Comparison of ENCODE assay signal across 8 cellular contexts in the genomic region with DNA sequence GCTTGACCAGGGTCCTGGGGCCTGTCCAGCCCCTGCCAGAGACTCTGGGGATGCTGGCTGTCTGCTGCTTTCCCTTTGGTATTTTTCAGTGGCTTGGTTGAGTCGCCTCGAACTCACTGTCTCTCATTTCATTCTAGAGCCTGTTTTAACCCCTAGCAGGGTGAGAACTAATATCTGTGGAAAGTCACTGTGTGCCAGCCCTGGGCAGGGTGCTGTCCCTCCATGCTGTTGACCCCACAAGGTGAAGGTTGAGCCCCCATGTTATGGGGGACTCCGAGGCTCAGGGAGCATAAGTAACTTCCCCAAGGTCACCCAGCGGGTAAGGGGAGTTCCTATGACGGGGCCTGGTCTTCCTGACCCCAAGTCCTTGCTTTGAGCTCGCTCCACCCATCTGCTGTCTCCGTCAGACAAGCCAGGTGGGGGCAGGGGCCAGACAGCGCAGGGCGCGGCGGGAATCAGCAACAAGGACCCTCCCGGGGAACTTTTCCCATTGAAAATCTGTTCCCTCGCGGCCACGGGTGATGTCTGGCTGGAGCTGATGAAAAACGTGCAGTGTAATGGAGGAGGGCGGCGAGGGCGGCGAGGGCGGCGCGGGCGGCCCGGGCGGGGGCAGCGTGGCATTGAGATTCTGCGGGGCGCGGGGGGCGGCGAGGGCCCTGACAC. TPM values are rescaled to one million over a fixed set of nuclear protein-coding genes. Genes with fewer than 3 reads are reported as not detected.
DNase-seq lines count a peak whose midpoint lies in the region; ATAC-seq, FAIRE-seq and TF ChIP-seq lines count a peak whose summit lies in the region.

No MANE protein-coding gene starts in this region.

- peaks cover 53% of the 10 kb centered on the region for H3K27me3 Mint-ChIP-seq in activated naive CD8-positive, alpha-beta T cell treated with anti-CD3 and anti-CD28 coated beads for 36 hours

- peaks cover 16% of the 10 kb centered on the region for H3K4me1 Mint-ChIP-seq in activated naive CD8-positive, alpha-beta T cell treated with anti-CD3 and anti-CD28 coated beads for 36 hours

- FAIRE-seq in keratinocyte (lab: Jason Lieb, UNC), result no peak

- peak overlapping the region; percentile 33; the same call in 1 of the 2 replicates for H3K27ac ChIP-seq in DND-41 (ENCODE audit: low read length)
- H3K27ac ChIP-seq in keratinocyte (ENCODE audit: control insufficient read depth, insufficient read depth, low read length), result no peak overlapping the region
- no peak overlapping the region for H3K27ac ChIP-seq in thymus (ENCODE audit: low read depth)

- ATAC-seq in DND-41 (ENCODE audit: insufficient read depth, low read depth) (peak; percentile 51), HG03378 (IDR thresholded peaks at IDR 0.05; ENCODE audit: unreplicated experiment) (no peak), GM18907 (IDR thresholded peaks at IDR 0.05; ENCODE audit: unreplicated experiment) (no peak), GM18498 (IDR thresholded peaks at IDR 0.05; ENCODE audit: unreplicated experiment) (no peak)

- peaks cover 29% of the 10 kb centered on the region for H3K4me1 ChIP-seq in DND-41 (ENCODE audit: insufficient read depth, low read length)
- H3K4me1 ChIP-seq in keratinocyte (ENCODE audit: control insufficient read depth, extremely low read depth, insufficient read depth, low read length), result peaks cover 21% of the 10 kb centered on the region
- peaks cover 21% of the 10 kb centered on the region for H3K4me1 ChIP-seq in thymus (ENCODE audit: control insufficient read depth, insufficient read depth, low read length)

- peak overlapping the region; percentile 91 for H3K4me3 Mint-ChIP-seq in activated naive CD8-positive, alpha-beta T cell treated with anti-CD3 and anti-CD28 coated beads for 36 hours

- H3K9me3 ChIP-seq in DND-41 (ENCODE audit: insufficient read depth, low read length, severe bottlenecking) (no peaks in the 10 kb centered on the region), keratinocyte (ENCODE audit: control insufficient read depth, low read depth, low read length) (no peaks in the 10 kb centered on the region), thymus (ENCODE audit: control insufficient read depth) (no peaks in the 10 kb centered on the region)

- peaks cover 5% of the 10 kb centered on the region for H3K27me3 ChIP-seq in DND-41 (ENCODE audit: insufficient read depth, low read length, poor library complexity)
- H3K27me3 ChIP-seq in keratinocyte (ENCODE audit: control insufficient read depth, extremely low read depth, insufficient read depth, low read length), result no peaks in the 10 kb centered on the region
- H3K27me3 ChIP-seq in thymus (ENCODE audit: control insufficient read depth, insufficient read depth), result peaks cover 38% of the 10 kb centered on the region

- H3K4me3 ChIP-seq in DND-41 (ENCODE audit: low read depth in 1 of 2, low read length in 2 of 2) (peak overlapping the region; percentile 21 to 57; a peak in 3 of 4 replicates), keratinocyte (ENCODE audit: control insufficient read depth in 2 of 3, extremely low read depth in 1 of 3, insufficient read depth in 2 of 3, low read depth in 1 of 3, low read length in 3 of 3) (peak overlapping the region; percentile 25 to 65 (median 58)), thymus (ENCODE audit: low read length) (peak overlapping the region; percentile 59)

- TF ChIP-seq EP300 in Ishikawa (IDR thresholded peaks at IDR 0.05; ENCODE audit: borderline replicate concordance), result no peak

- dilution Hi-C loops in keratinocyte (cut with MboI; ENCODE audit: extremely low pct_ligation_motif_present, low sequenced_read_pairs), result loop anchor here (25.0 kb wide), 1 partner anchor 106 kb away; a partner anchor contains a TSS

- peak; percentile 52 for DNase-seq in DND-41
- DNase-seq in activated naive CD8-positive, alpha-beta T cell treated with anti-CD3 and anti-CD28 coated beads for 36 hours, result peak; percentile 32
- no peak for DNase-seq in keratinocyte (ENCODE audit: low read depth, low spot score)

- peak overlapping the region; percentile 64 for H3K9ac ChIP-seq in DND-41 (ENCODE audit: low read depth, low read length)
- H3K9ac ChIP-seq in keratinocyte (ENCODE audit: control insufficient read depth, extremely low read depth, insufficient read depth, low read length), result peak overlapping the region; percentile 45

- H2AFZ ChIP-seq in DND-41 (ENCODE audit: low read depth, low read length) (peak overlapping the region; percentile 90), keratinocyte (ENCODE audit: control insufficient read depth, low read length) (peak overlapping the region; percentile 59)

- TF ChIP-seq RAD21 in Ishikawa (IDR thresholded peaks at IDR 0.05; ENCODE audit: low read depth), result no peak

- H3K4me2 ChIP-seq in DND-41 (ENCODE audit: insufficient read depth, low read length), result peak overlapping the region; percentile 92
- H3K4me2 ChIP-seq in keratinocyte (ENCODE audit: control insufficient read depth, extremely low read depth, insufficient read depth, low read depth, low read length), result peak overlapping the region; percentile 72

- peaks cover 15% of the 10 kb centered on the region for H3K36me3 ChIP-seq in DND-41 (ENCODE audit: insufficient read depth, low read length)
- peaks cover 1 to 3% of the 10 kb centered on the region in 2 experiments for H3K36me3 ChIP-seq in keratinocyte (ENCODE audit: control insufficient read depth in 2 of 2, extremely low read depth in 1 of 2, insufficient read depth in 2 of 2, low read length in 2 of 2)
- peaks cover 13% of the 10 kb centered on the region for H3K36me3 ChIP-seq in thymus (ENCODE audit: control insufficient read depth, insufficient read depth)

- no peaks in the 10 kb centered on the region for H3K9me1 ChIP-seq in keratinocyte (ENCODE audit: control insufficient read depth, extremely low read depth, insufficient read depth, low read length)

- no peak for TF ChIP-seq CTCF in DND-41 (IDR thresholded peaks at IDR 0.05; ENCODE audit: borderline replicate concordance, extremely low read depth, low read length, poor library complexity, severe bottlenecking)
- no peak for TF ChIP-seq CTCF in keratinocyte (optimal IDR thresholded peaks at IDR 0.05 in 1 of 3, IDR thresholded peaks at IDR 0.05 in 1 of 3, conservative IDR thresholded peaks at IDR 0.05 in 1 of 3; ENCODE audit: extremely low read depth in 1 of 3, insufficient read depth in 2 of 3, low read length in 3 of 3)

- H3K36me3 Mint-ChIP-seq in activated naive CD8-positive, alpha-beta T cell treated with anti-CD3 and anti-CD28 coated beads for 36 hours, result peaks cover 2% of the 10 kb centered on the region

- 7% methylated on average over 32 of the region's 32 CpGs for WGBS in thymus

- 0 out of 2 replicates have a peak, but pooled peaks cover 6% of the 10 kb centered on the region for H4K20me1 ChIP-seq in DND-41 (ENCODE audit: insufficient read depth, low read length)
- no peaks in the 10 kb centered on the region for H4K20me1 ChIP-seq in keratinocyte (ENCODE audit: control insufficient read depth, extremely low read depth, insufficient read depth, low read length)

- H3K27ac Mint-ChIP-seq in activated naive CD8-positive, alpha-beta T cell treated with anti-CD3 and anti-CD28 coated beads for 36 hours, result peak overlapping the region; percentile 83

- no peaks in the 10 kb centered on the region for H3K9me3 Mint-ChIP-seq in activated naive CD8-positive, alpha-beta T cell treated with anti-CD3 and anti-CD28 coated beads for 36 hours

- no peaks in the 10 kb centered on the region for H3K79me2 ChIP-seq in DND-41 (ENCODE audit: insufficient read depth, low read length)
- H3K79me2 ChIP-seq in keratinocyte (ENCODE audit: control insufficient read depth, insufficient read depth, low read length), result no peaks in the 10 kb centered on the region

TF ChIP-seq in Ishikawa, 13 proteins besides CTCF, POLR2A, EP300 and RAD21:
- TF ChIP-seq TAF1 (IDR thresholded peaks at IDR 0.05; ENCODE audit: low read depth), result no peak
- TF ChIP-seq ZBTB7A (IDR thresholded peaks at IDR 0.05; ENCODE audit: low read depth), result peak; percentile 39; the same call in 1 of the 2 replicates
TF ChIP-seq in Ishikawa: peak in this region for 1.

RNA-seq across cellular contexts. Expression of a gene that starts 32.8 kb away (rescaled TPM):
- total RNA-seq in activated naive CD8-positive, alpha-beta T cell treated with anti-CD3 and anti-CD28 coated beads for 36 hours, result 10 to 100 TPM; 29.0 to 31.4 TPM
- polyA plus RNA-seq in keratinocyte (18.7 to 27.6 TPM (median 22.8 TPM) in 3 replicates), thymus (24.7 TPM)
- polyA plus RNA-seq in keratinocyte (2011; ENCODE audit: low read depth), result 10.3 TPM
- polyA plus RNA-seq in keratinocyte (2011; cell fraction: cytosol; rRNA removed), result 19.2 and 26.4 TPM in 2 replicates
- polyA plus RNA-seq in keratinocyte (2011; cell fraction: nucleus; rRNA removed), result 37.1 and 50.9 TPM in 2 replicates
- 26.6 and 27.7 TPM in 2 replicates for polyA plus RNA-seq in keratinocyte (2012; ENCODE audit: low replicate concordance)
- 36.2 to 67.9 TPM (median 47.1 TPM) in 3 replicates for polyA minus RNA-seq in keratinocyte
- 64.3 TPM for polyA minus RNA-seq in keratinocyte (2011; cell fraction: cytosol; rRNA and poly(A)+ RNA removed)
- polyA minus RNA-seq in keratinocyte (2011; cell fraction: nucleus; rRNA and poly(A)+ RNA removed), result 27.6 and 31.8 TPM in 2 replicates

RNA-seq across cellular contexts. Expression of a gene that starts 42.5 kb away (rescaled TPM):
- 100 to 1,000 TPM; 168 to 170 TPM for total RNA-seq in activated naive CD8-positive, alpha-beta T cell treated with anti-CD3 and anti-CD28 coated beads for 36 hours
- polyA plus RNA-seq in keratinocyte (75.9 to 101 TPM (median 92.3 TPM) in 3 replicates), thymus (39.3 TPM)
- 239 TPM for polyA plus RNA-seq in keratinocyte (2011; ENCODE audit: low read depth)
- polyA plus RNA-seq in keratinocyte (2011; cell fraction: cytosol; rRNA removed), result 47.2 and 55.5 TPM in 2 replicates
- polyA plus RNA-seq in keratinocyte (2011; cell fraction: nucleus; rRNA removed), result 59.9 and 68.3 TPM in 2 replicates
- polyA plus RNA-seq in keratinocyte (2012; ENCODE audit: low replicate concordance), result 107 and 154 TPM in 2 replicates
- polyA minus RNA-seq in keratinocyte, result 42.2 to 74.7 TPM (median 53.7 TPM) in 3 replicates
- 446 TPM for polyA minus RNA-seq in keratinocyte (2011; cell fraction: cytosol; rRNA and poly(A)+ RNA removed)
- polyA minus RNA-seq in keratinocyte (2011; cell fraction: nucleus; rRNA and poly(A)+ RNA removed), result 32.5 and 42.7 TPM in 2 replicates

RNA-seq across cellular contexts. Expression of a gene that starts 50.5 kb away (rescaled TPM):
- total RNA-seq in activated naive CD8-positive, alpha-beta T cell treated with anti-CD3 and anti-CD28 coated beads for 36 hours, result not detected
- polyA plus RNA-seq in keratinocyte (0.04 to 0.15 TPM in 2 of 3 replicates, not detected in the other), thymus (0.23 TPM)
- not detected for polyA plus RNA-seq in keratinocyte (2011; ENCODE audit: low read depth)
- polyA plus RNA-seq in keratinocyte (2011; cell fraction: cytosol; rRNA removed), result not detected in 2 replicates
- not detected in 2 replicates for polyA plus RNA-seq in keratinocyte (2011; cell fraction: nucleus; rRNA removed)
- polyA plus RNA-seq in keratinocyte (2012; ENCODE audit: low replicate concordance), result 0.25 TPM in 1 of 2 replicates, not detected in the other
- polyA minus RNA-seq in keratinocyte, result 0.49 TPM in 1 of 3 replicates, not detected in the others
- not detected for polyA minus RNA-seq in keratinocyte (2011; cell fraction: cytosol; rRNA and poly(A)+ RNA removed)
- not detected in 2 replicates for polyA minus RNA-seq in keratinocyte (2011; cell fraction: nucleus; rRNA and poly(A)+ RNA removed)
